Comparison of ENCODE assay signal across 20 cellular contexts in the genomic region with DNA sequence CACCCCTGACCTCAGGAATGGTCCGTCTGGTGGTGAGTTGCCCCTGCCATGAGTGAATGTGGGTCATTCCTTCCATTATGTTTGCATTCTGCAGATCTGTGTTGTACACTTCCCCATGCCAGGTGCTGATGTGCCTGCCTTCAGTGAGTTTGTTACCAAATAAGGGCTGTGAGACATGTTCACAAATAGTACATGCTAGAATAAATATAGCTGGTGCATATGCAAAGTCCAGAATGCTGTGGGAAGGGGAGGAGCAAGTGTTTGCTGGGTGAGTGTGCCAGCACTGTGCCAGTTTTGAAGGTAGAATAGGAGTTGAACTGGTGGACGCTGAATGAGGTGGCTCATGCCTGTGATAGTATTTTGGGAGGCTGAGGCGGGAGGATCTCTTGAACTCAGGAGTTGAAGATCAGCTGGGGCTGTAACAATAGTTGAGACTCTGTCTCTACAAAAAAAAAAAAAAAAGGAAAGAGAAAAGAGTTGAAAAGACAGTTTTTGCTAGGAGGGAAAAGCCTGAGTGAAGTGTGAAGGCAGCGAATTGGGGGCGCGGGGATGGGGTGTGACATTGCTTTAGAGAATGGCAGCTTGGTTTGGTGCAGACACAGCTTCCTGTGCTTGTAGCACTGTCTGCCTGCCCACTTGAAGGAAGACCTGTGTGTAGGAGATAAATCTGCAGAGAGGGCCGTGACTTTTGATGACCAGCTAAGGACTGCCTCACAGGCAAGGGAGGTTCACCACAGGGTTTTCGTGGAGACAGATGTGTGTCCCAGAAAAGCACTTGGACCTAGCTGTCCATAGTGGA.
DNase-seq lines count a peak whose midpoint lies in the region; ATAC-seq and TF ChIP-seq lines count a peak whose summit lies in the region.
"Had no signal": no experiment of that assay in that cellular context is flagged by ENCODE, and none has a peak within 500 bp of the region (broad histone marks: within the 10 kb centered on the region; RNA-seq: fewer than 3 reads in every experiment).

No MANE protein-coding gene starts in this region.

- H3K23ac ChIP-seq in trophoblast cell (ENCODE audit: low read length) = no peak overlapping the region

- no peaks in the 10 kb centered on the region for H3K36me3 Mint-ChIP-seq in Calu3 (ENCODE audit: insufficient read depth, unreplicated experiment)
- H3K36me3 Mint-ChIP-seq in natural killer cell treated with Interleukin-12 subunit alpha and Interleukin-12 subunit beta and Interleukin-15 and Interleukin-18, amount 100 ng/mL, for 72 hours = no peaks in the 10 kb centered on the region
- H3K36me3 Mint-ChIP-seq: activated naive CD4-positive, alpha-beta T cell treated with anti-CD3 and anti-CD28 coated beads, Interleukin-2, amount 50 U/mL, for 72 hours; CD8-positive, alpha-beta T cell had no signal

- intact Hi-C loops in Calu3 (cut with micrococcal nuclease; ENCODE audit: unreplicated experiment) = no loop called here

- no peaks in the 10 kb centered on the region for H3K36me3 ChIP-seq in trophoblast cell (ENCODE audit: control insufficient read depth in 1 of 2, insufficient read depth in 2 of 2, low read length in 2 of 2)

- no TSS peak for BruUV-seq in Calu3 (replicated peaks; lab: Mats Ljungman, UMichigan)

- DNase-seq in Calu3 = peak; percentile 41
- peak; percentile 30 for DNase-seq in NAMALWA (ENCODE audit: low spot score)
- peak; percentile 6 for DNase-seq in amniotic epithelial cell (ENCODE audit: low read depth)
- no peak for DNase-seq in natural killer cell treated with Interleukin-12 subunit alpha and Interleukin-12 subunit beta and Interleukin-15 and Interleukin-18, amount 100 ng/mL, for 72 hours (ENCODE audit: low spot score)
- no peak for DNase-seq in NCI-H446 treated with DMSO at 0.1 percent for 48 hours (lab: John Stamatoyannopoulos, UW)
- no peak for DNase-seq in GOT3 (lab: John Stamatoyannopoulos, UW)
- DNase-seq in trophoblast cell = no peak
- DNase-seq in UCSD-AML1 (lab: John Stamatoyannopoulos, UW; ENCODE audit: unreplicated experiment) = no peak
- DNase-seq: activated CD4-positive, alpha-beta T cell treated with anti-CD3 and anti-CD28 coated beads, Interleukin-2, amount 50 U/mL, for 48 hours; activated T-cell treated with anti-CD3 and anti-CD28 coated beads, Interleukin-2, amount 50 U/mL, for 1 hour; CD8-positive, alpha-beta T cell; mesendoderm; MV-4-11; NCI-H2029; NK-92 treated with Interleukin-12 subunit alpha and Interleukin-12 subunit beta, amount 100 ng/mL, for 24 hours; substantia nigra had no signal

- H3K4me3 Mint-ChIP-seq in Calu3 (ENCODE audit: low read depth, unreplicated experiment) = no peak overlapping the region
- peak overlapping the region; percentile 5 for H3K4me3 Mint-ChIP-seq in natural killer cell treated with Interleukin-12 subunit alpha and Interleukin-12 subunit beta and Interleukin-15 and Interleukin-18, amount 100 ng/mL, for 72 hours
- H3K4me3 Mint-ChIP-seq: CD8-positive, alpha-beta T cell; nephron had no signal

- H3K79me1 ChIP-seq in trophoblast cell (ENCODE audit: low read length) = no peaks in the 10 kb centered on the region

- no peak overlapping the region for H3K14ac ChIP-seq in trophoblast cell (ENCODE audit: low read length)

- no peak overlapping the region for H3K27ac ChIP-seq in trophoblast cell (ENCODE audit: low read depth, low read length)
- H3K27ac ChIP-seq: hepatocyte had no signal

- H3K18ac ChIP-seq in trophoblast cell (ENCODE audit: low read length) = no peak overlapping the region

- H3K4me2 ChIP-seq in trophoblast cell (ENCODE audit: low read length) = no peak overlapping the region
- H3K4me2 ChIP-seq: hepatocyte, smooth muscle cell had no signal

- H3K4me1 Mint-ChIP-seq in Calu3 (ENCODE audit: low read depth, unreplicated experiment) = peaks cover 10% of the 10 kb centered on the region
- H3K4me1 Mint-ChIP-seq in natural killer cell treated with Interleukin-12 subunit alpha and Interleukin-12 subunit beta and Interleukin-15 and Interleukin-18, amount 100 ng/mL, for 72 hours (ENCODE audit: low read depth in 2 of 2) = peaks cover 32 to 41% of the 10 kb centered on the region in 2 donors

- H3K4me1 ChIP-seq in trophoblast cell (ENCODE audit: control insufficient read depth in 1 of 2, insufficient read depth in 2 of 2, low read length in 2 of 2) = no peaks in the 10 kb centered on the region

- CTCF ChIA-PET in Calu3 (lab: Charles Lee) = interaction anchor here (0.7 kb wide), 1 partner anchor 14 kb away, joined by 3 read pairs; no protein-coding TSS in a partner anchor

- peak; percentile 66 to 72 for ATAC-seq in natural killer cell treated with Interleukin-12 subunit alpha and Interleukin-12 subunit beta and Interleukin-15 and Interleukin-18, amount 100 ng/mL, for 72 hours
- ATAC-seq: activated naive CD4-positive, alpha-beta T cell treated with anti-CD3 and anti-CD28 coated beads, Interleukin-2, amount 50 U/mL, for 72 hours; CD8-positive, alpha-beta T cell had no signal

- no peaks in the 10 kb centered on the region for H3K79me2 ChIP-seq in trophoblast cell (ENCODE audit: control insufficient read depth, insufficient read depth, low read length, poor library complexity)
- H3K79me2 ChIP-seq: hepatocyte had no signal

- H2BK12ac ChIP-seq in trophoblast cell (ENCODE audit: low read length) = no peak overlapping the region

- H3K27ac Mint-ChIP-seq in Calu3 (ENCODE audit: unreplicated experiment) = no peak overlapping the region
- peak overlapping the region; percentile 42 to 70 for H3K27ac Mint-ChIP-seq in natural killer cell treated with Interleukin-12 subunit alpha and Interleukin-12 subunit beta and Interleukin-15 and Interleukin-18, amount 100 ng/mL, for 72 hours
- H3K27ac Mint-ChIP-seq: activated naive CD4-positive, alpha-beta T cell treated with anti-CD3 and anti-CD28 coated beads, Interleukin-2, amount 50 U/mL, for 72 hours; CD8-positive, alpha-beta T cell; nephron had no signal

- H3K9me3 Mint-ChIP-seq in Calu3 (ENCODE audit: low read depth, unreplicated experiment) = no peaks in the 10 kb centered on the region
- no peaks in the 10 kb centered on the region for H3K9me3 Mint-ChIP-seq in natural killer cell treated with Interleukin-12 subunit alpha and Interleukin-12 subunit beta and Interleukin-15 and Interleukin-18, amount 100 ng/mL, for 72 hours
- H3K9me3 Mint-ChIP-seq: activated naive CD4-positive, alpha-beta T cell treated with anti-CD3 and anti-CD28 coated beads, Interleukin-2, amount 50 U/mL, for 72 hours; CD8-positive, alpha-beta T cell; nephron had no signal

- no peak overlapping the region for H3K9ac ChIP-seq in trophoblast cell (ENCODE audit: low read length)

- WGBS in trophoblast cell (ENCODE audit: extremely low coverage, insufficient coverage, insufficient read length) = no CpG with 5 or more reads among the region's 8 CpGs

- no peak overlapping the region for H3K4me3 ChIP-seq in trophoblast cell (ENCODE audit: low read depth, low read length)
- H3K4me3 ChIP-seq: hepatocyte, smooth muscle cell had no signal

- TF ChIP-seq CTCF in Calu3 (IDR thresholded peaks at IDR 0.05; ENCODE audit: unreplicated experiment) = no peak

- H2AFZ ChIP-seq in trophoblast cell (ENCODE audit: insufficient read depth, low read length, poor library complexity) = no peak overlapping the region
- H2AFZ ChIP-seq: hepatocyte had no signal

- peaks cover 58% of the 10 kb centered on the region for H3K27me3 Mint-ChIP-seq in Calu3 (ENCODE audit: unreplicated experiment)
- H3K27me3 Mint-ChIP-seq in natural killer cell treated with Interleukin-12 subunit alpha and Interleukin-12 subunit beta and Interleukin-15 and Interleukin-18, amount 100 ng/mL, for 72 hours = no peaks in the 10 kb centered on the region

- H2AK5ac ChIP-seq in trophoblast cell (ENCODE audit: low read length) = no peak overlapping the region

- H2BK5ac ChIP-seq in trophoblast cell (ENCODE audit: low read depth, low read length, poor library complexity) = no peak overlapping the region

- H3K4ac ChIP-seq in trophoblast cell (ENCODE audit: low read depth, low read length) = no peak overlapping the region

- H3K9me3 ChIP-seq in trophoblast cell (ENCODE audit: insufficient read depth, low read depth, low read length) = no peaks in the 10 kb centered on the region

- no peaks in the 10 kb centered on the region for H3K27me3 ChIP-seq in trophoblast cell (ENCODE audit: insufficient read depth, low read length)

- H4K12ac ChIP-seq in trophoblast cell (ENCODE audit: low read depth, low read length) = no peak overlapping the region

- H2BK120ac ChIP-seq in trophoblast cell (ENCODE audit: insufficient read depth, low read length, poor library complexity) = no peak overlapping the region

- no peak overlapping the region for H4K91ac ChIP-seq in trophoblast cell (ENCODE audit: low read depth, low read length)

- H4K8ac ChIP-seq in trophoblast cell (ENCODE audit: low read depth, low read length) = no peak overlapping the region

Comparison
In these comparisons a context has a peak if more than half of its experiments do, and no peak if none do; other contexts are left out.
1. DNase-seq: peak in Calu3 (single experiment), NAMALWA (single experiment) and amniotic epithelial cell (single experiment); none in natural killer cell treated with Interleukin-12 subunit alpha and Interleukin-12 subunit beta and Interleukin-15 and Interleukin-18, amount 100 ng/mL, for 72 hours (single experiment), NCI-H446 treated with DMSO at 0.1 percent for 48 hours (single experiment), GOT3 (single experiment), trophoblast cell (0 of 2) and UCSD-AML1 (single experiment).